In genomic region chr3:14412831-14413380, GRCh38 we compare ENCODE assay signal across 12 cellular contexts. TPM values are rescaled to one million over a fixed set of nuclear protein-coding genes. Genes with fewer than 3 reads are reported as not detected.
DNase-seq lines count a peak whose midpoint lies in the region; ATAC-seq and TF ChIP-seq lines count a peak whose summit lies in the region.
"Had no signal": no experiment of that assay in that cellular context is flagged by ENCODE, and none has a peak within 500 bp of the region (broad histone marks: within the 10 kb centered on the region; RNA-seq: fewer than 3 reads in every experiment).

No MANE protein-coding gene starts in this region.

- H3K36me3 ChIP-seq in RWPE2 (ENCODE audit: low read depth) (no peaks in the 10 kb centered on the region), gastrocnemius medialis (peaks cover 0 to 24% of the 10 kb centered on the region in 2 donors)

- H3K27me3 ChIP-seq in RWPE2 (ENCODE audit: insufficient read depth, poor library complexity, severe bottlenecking) (no peaks in the 10 kb centered on the region), right cardiac atrium (ENCODE audit: control insufficient read depth, insufficient read depth) (no peaks in the 10 kb centered on the region), gastrocnemius medialis (no peaks in the 10 kb centered on the region)

- H3K27ac ChIP-seq in RWPE2 (ENCODE audit: poor library complexity, severe bottlenecking) (peak overlapping the region; percentile 40), right cardiac atrium (ENCODE audit: low read length) (no peak overlapping the region), gastrocnemius medialis (peak overlapping the region; percentile 42 to 97 (median 75))

- H3K4me1 ChIP-seq in RWPE2 (ENCODE audit: insufficient read depth, poor library complexity, severe bottlenecking) (peaks cover 26% of the 10 kb centered on the region), right cardiac atrium (ENCODE audit: control insufficient read depth, insufficient read depth, low read length) (peaks cover 9% of the 10 kb centered on the region), gastrocnemius medialis (peaks cover 40 to 58% of the 10 kb centered on the region in 2 donors)

- ATAC-seq in RWPE2 (ENCODE audit: low read depth) (no peak), right cardiac atrium (peak in 1 of 2 donors; percentile 45), gastrocnemius medialis (peak in 1 of 2 donors; percentile 16), HG02938 (IDR thresholded peaks at IDR 0.05; ENCODE audit: unreplicated experiment) (no peak), HG03378 (IDR thresholded peaks at IDR 0.05; ENCODE audit: unreplicated experiment) (no peak)
- ATAC-seq: activated T-cell treated with anti-CD3 and anti-CD28 coated beads, Interleukin-2, amount 50 U/mL, for 4 hours had no signal

- TF ChIP-seq CTCF in RWPE2 (IDR thresholded peaks at IDR 0.05; ENCODE audit: poor library complexity, severe bottlenecking): no peak
- TF ChIP-seq CTCF in gastrocnemius medialis (IDR thresholded peaks at IDR 0.05 in 4 of 5, conservative IDR thresholded peaks at IDR 0.05 in 1 of 5): no peak

- H3K9me3 ChIP-seq in RWPE2 (ENCODE audit: severe bottlenecking) (no peaks in the 10 kb centered on the region), right cardiac atrium (ENCODE audit: control insufficient read depth, low read length) (no peaks in the 10 kb centered on the region), gastrocnemius medialis (no peaks in the 10 kb centered on the region)

- 60% methylated on average over 13 of the region's 13 CpGs for WGBS in right cardiac atrium

- in situ Hi-C loops in gastrocnemius medialis (cut with MboI; ENCODE audit: low sequenced_read_pairs in 4 of 4): no loop called here

- TF ChIP-seq POLR2A in gastrocnemius medialis (IDR thresholded peaks at IDR 0.05): no peak

- H3K4me3 ChIP-seq in RWPE2 (ENCODE audit: severe bottlenecking) (no peak overlapping the region), right cardiac atrium (ENCODE audit: low read length) (no peak overlapping the region), gastrocnemius medialis (no peak overlapping the region)

- DNase-seq in ELR (ENCODE audit: low read depth): peak; percentile 27
- DNase-seq in RWPE2 (ENCODE audit: low spot score): no peak
- DNase-seq in right cardiac atrium: peak in 2 of 3 donors; percentile 68 to 72
- DNase-seq in gastrocnemius medialis: no peak
- DNase-seq in DMS53 (lab: John Stamatoyannopoulos, UW): no peak
- DNase-seq in activated CD8-positive, alpha-beta memory T cell treated with anti-CD3 and anti-CD28 coated beads, Interleukin-2, amount 50 U/mL, for 48 hours: no peak
- DNase-seq: activated T-cell treated with anti-CD3 and anti-CD28 coated beads, Interleukin-2, amount 50 U/mL, for 4 hours; CD4-positive, alpha-beta memory T cell; NCI-H2081; stimulated activated CD8-positive, alpha-beta memory T cell treated with anti-CD3 and anti-CD28 coated beads, Interleukin-4, amount 100 ng/mL, for 48 hours had no signal

- intact Hi-C loops in right cardiac atrium (cut with DNase I) (no loop called here), gastrocnemius medialis (cut with DNase I; ENCODE audit: low total_unique reads) (no loop called here)

RNA-seq across cellular contexts. Expression of gene SLC6A6, which starts 10.5 kb away (rescaled TPM):
- total RNA-seq in right cardiac atrium: 100 to 1,000 TPM in 1 of 4 donors, 10 to 100 TPM in 3; 21.3 to 106 (median 38.4) TPM
- polyA plus RNA-seq in right cardiac atrium: 23.7 TPM
- total RNA-seq in gastrocnemius medialis: 100 to 1,000 TPM in 2 of 4 donors, 10 to 100 TPM in 2; 42.1 to 119 (median 88.7) TPM

Comparison
In these comparisons a context has a peak if more than half of its experiments do, and no peak if none do; other contexts are left out.
1. DNase-seq: peak in ELR (single experiment) and right cardiac atrium (2 of 3); none in RWPE2 (single experiment), gastrocnemius medialis (0 of 2), DMS53 (single experiment) and activated CD8-positive, alpha-beta memory T cell treated with anti-CD3 and anti-CD28 coated beads, Interleukin-2, amount 50 U/mL, for 48 hours (single experiment).